16 cellular contexts compared by ENCODE assay signal in the genomic region with DNA sequence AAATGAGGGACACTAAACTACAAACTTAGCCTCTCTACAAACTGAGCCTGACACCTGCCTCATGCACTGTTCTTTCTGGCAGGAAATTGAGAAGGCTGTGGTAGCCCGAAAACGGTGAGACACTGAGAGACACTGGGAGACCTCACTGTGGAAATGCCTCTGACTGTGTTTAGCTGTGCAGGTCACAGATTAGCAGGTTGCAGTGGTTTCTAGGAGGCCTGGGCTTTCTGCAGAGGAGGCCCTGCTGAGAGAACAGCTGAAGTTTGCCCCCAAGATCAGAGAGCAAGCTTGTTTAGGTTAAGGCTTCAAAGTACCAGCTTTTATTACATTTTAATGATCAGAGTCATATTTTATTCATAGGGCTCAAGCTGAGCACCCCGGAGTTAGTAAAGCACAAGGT.
A peak's percentile ranks its signal among the peaks of the same experiment; 100 is the strongest.
DNase-seq lines count a peak whose midpoint lies in the region; ATAC-seq, FAIRE-seq and TF ChIP-seq lines count a peak whose summit lies in the region.
"Had no signal": no experiment of that assay in that cellular context is flagged by ENCODE, and none has a peak within 500 bp of the region (broad histone marks: within the 10 kb centered on the region; RNA-seq: fewer than 3 reads in every experiment).

No MANE protein-coding gene starts in this region.

- H4K8ac ChIP-seq in H1 (ENCODE audit: extremely low read depth, insufficient read depth, low read length), result no peak overlapping the region

- H2BK20ac ChIP-seq in H1 (ENCODE audit: low read length), result no peak overlapping the region

- H3K9ac ChIP-seq in H1 (replicated peaks in 1 of 4; ENCODE audit: extremely low read depth in 1 of 4, low read depth in 3 of 4, low read length in 3 of 4), result no peak overlapping the region

- peak; percentile 11 for DNase-seq in Jurkat, Clone E6-1 (ENCODE audit: low read depth, low spot score)
- DNase-seq in H1 (ENCODE audit: low read depth in 1 of 2, low spot score in 2 of 2) (no peak), small intestine (peak; percentile 83), GF-D8 (lab: John Stamatoyannopoulos, UW) (no peak), left colon (no peak), NCI-H2081 (lab: John Stamatoyannopoulos, UW) (no peak)
- DNase-seq: ACHN; CD4-positive, alpha-beta memory T cell; HCEC 1CT; NCI-H1105 treated with DMSO at 0.1 percent for 48 hours; NCI-H187 treated with DMSO at 0.1 percent for 48 hours; NCI-H524 treated with DMSO at 0.1 percent for 48 hours; NK-92 treated with Interleukin-12 subunit alpha and Interleukin-12 subunit beta, amount 100 ng/mL, for 24 hours had no signal

- no peaks in the 10 kb centered on the region for H4K20me1 ChIP-seq in H1 (replicated peaks in 1 of 2; ENCODE audit: control insufficient read depth in 1 of 2, insufficient read depth in 2 of 2, low read length in 2 of 2)

- H2BK120ac ChIP-seq in H1 (replicated peaks; ENCODE audit: low read depth, low read length), result no peak overlapping the region

- H3K9me3 ChIP-seq in H1 (ENCODE audit: insufficient read depth in 2 of 2, low read depth in 1 of 2, low read length in 1 of 2) (no peaks in the 10 kb centered on the region), small intestine (ENCODE audit: control insufficient read depth, low read depth) (no peaks in the 10 kb centered on the region)
- H3K9me3 ChIP-seq: SJSA1 had no signal

- H3K23ac ChIP-seq in H1 (ENCODE audit: insufficient read length), result no peak overlapping the region

- no peak for TF ChIP-seq RAD21 in H1 (IDR thresholded peaks at IDR 0.05 in 1 of 2, conservative IDR thresholded peaks at IDR 0.05 in 1 of 2; ENCODE audit: low read depth in 2 of 2, low read length in 2 of 2)

- no peak overlapping the region for H3K4me3 ChIP-seq in Jurkat, Clone E6-1 (ENCODE audit: low read length)
- H3K4me3 ChIP-seq in H1 (ENCODE audit: extremely low read depth in 1 of 4, insufficient read depth in 2 of 4, low read depth in 3 of 4, low read length in 4 of 4) (no peak overlapping the region), small intestine (ENCODE audit: low read depth in 1 of 2, low read length in 2 of 2) (no peak overlapping the region)
- H3K4me3 ChIP-seq: SJSA1 had no signal

- no peak overlapping the region for H2AK5ac ChIP-seq in H1 (ENCODE audit: low read depth, low read length)

- TF ChIP-seq CTCF in H1 (IDR thresholded peaks at IDR 0.05; ENCODE audit: control extremely low read depth in 1 of 3, insufficient read depth in 1 of 3, low read depth in 1 of 3, low read length in 3 of 3), result no peak

- no peak overlapping the region for H2BK12ac ChIP-seq in H1 (ENCODE audit: low read depth, low read length)

- H3K18ac ChIP-seq in H1 (ENCODE audit: extremely low read depth, low read length), result no peak overlapping the region

- TF ChIP-seq EP300 in H1 (IDR thresholded peaks at IDR 0.05; ENCODE audit: borderline replicate concordance in 1 of 2, low read depth in 2 of 2, low read length in 2 of 2), result no peak

- CTCF ChIA-PET in H1 (lab: Charles Lee; ENCODE audit: partially characterized antibody), result interaction anchor here (0.6 to 1.6 kb wide), 5 partner anchors 19 to 244 kb away, joined by 3 to 5 read pairs (median 4); no protein-coding TSS in a partner anchor

- POLR2A ChIA-PET in H1 (lab: Charles Lee; ENCODE audit: partially characterized antibody), result no interaction called here

- no peak overlapping the region for H3K56ac ChIP-seq in H1 (replicated peaks; ENCODE audit: insufficient read length, low read depth, low read length)

- TF ChIP-seq POLR2A in H1 (IDR thresholded peaks at IDR 0.05; ENCODE audit: control extremely low read depth in 1 of 2, low read depth in 2 of 2, low read length in 2 of 2), result no peak

- H3K4me2 ChIP-seq in H1 (ENCODE audit: insufficient read depth in 1 of 2, low read depth in 2 of 2, low read length in 2 of 2), result no peak overlapping the region

- H3K27me3 ChIP-seq in H1 (replicated peaks in 1 of 4; ENCODE audit: control insufficient read depth in 3 of 4, extremely low read depth in 1 of 4, insufficient read depth in 3 of 4, low read length in 3 of 4), result no peaks in the 10 kb centered on the region
- H3K27me3 ChIP-seq in small intestine (ENCODE audit: control insufficient read depth in 2 of 2, insufficient read depth in 2 of 2, low read length in 2 of 2), result no peaks in the 10 kb centered on the region

- 0 out of 2 replicates have a peak overlapping the region, but pooled peaks have one; percentile 66 for H2AFZ ChIP-seq in H1 (ENCODE audit: low read length)

- intact Hi-C loops in left colon (cut with DNase I, micrococcal nuclease), result no loop called here

- H2BK5ac ChIP-seq in H1 (ENCODE audit: low read depth, low read length), result no peak overlapping the region

- no peak overlapping the region for H3K14ac ChIP-seq in H1 (ENCODE audit: insufficient read length)

- H3K79me1 ChIP-seq in H1 (ENCODE audit: low read depth, low read length), result no peaks in the 10 kb centered on the region

- no peak overlapping the region for H4K91ac ChIP-seq in H1 (replicated peaks; ENCODE audit: insufficient read length, low read length)

- WGBS in H1 (ENCODE audit: extremely low coverage in 1 of 2, insufficient coverage in 1 of 2, insufficient read length in 1 of 2, insufficient replicate concordance in 2 of 2, low coverage in 1 of 2, low lambda C conversion rate in 2 of 2, missing lambda C conversion rate in 1 of 2), 2 experiments, result 78% methylated on average over 3 of the region's 3 CpGs; no CpG with 5 or more reads in 1 of the 2 experiments
- 24 to 43% (median 32%) methylated on average over 3 of the region's 3 CpGs for WGBS in small intestine, 3 donors

- ATAC-seq in GM19023 (IDR thresholded peaks at IDR 0.05; ENCODE audit: unreplicated experiment) (peak; percentile 55), left colon (no peak)

- H3K79me2 ChIP-seq in H1 (ENCODE audit: control insufficient read depth in 1 of 2, insufficient read depth in 2 of 2, low read length in 2 of 2), result no peaks in the 10 kb centered on the region

- no peak overlapping the region for H3K27ac ChIP-seq in H1 (ENCODE audit: low read depth, low read length)
- peak overlapping the region in 1 of 2 donors; percentile 71 for H3K27ac ChIP-seq in small intestine (ENCODE audit: low read depth in 1 of 2, low read length in 1 of 2)
- H3K27ac ChIP-seq: RWPE1, SJSA1 had no signal

- H3K4ac ChIP-seq in H1 (replicated peaks; ENCODE audit: insufficient read length, low read depth, low read length), result no peak overlapping the region

- H4K5ac ChIP-seq in H1 (ENCODE audit: insufficient read length, low read depth, low read length), result no peak overlapping the region

- FAIRE-seq in H1 (lab: Jason Lieb, UNC) (no peak), small intestine (lab: Jason Lieb, UNC) (no peak)

- no peak overlapping the region for H2BK15ac ChIP-seq in H1 (ENCODE audit: low read length)

- H3K4me1 ChIP-seq in H1 (replicated peaks in 1 of 4; ENCODE audit: control insufficient read depth in 3 of 4, insufficient read depth in 4 of 4, low read length in 3 of 4) (peaks cover 0 to 4% (median 2%) of the 10 kb centered on the region in 4 experiments; a peak in 2 of 7 replicates), small intestine (ENCODE audit: control insufficient read depth in 2 of 2, insufficient read depth in 1 of 2, low read depth in 1 of 2, low read length in 1 of 2) (peaks cover 0 to 6% of the 10 kb centered on the region in 2 donors)
- H3K4me1 ChIP-seq: SJSA1 had no signal

- H3K36me3 ChIP-seq in H1 (ENCODE audit: control insufficient read depth in 2 of 4, insufficient read depth in 4 of 4, low read length in 3 of 4) (no peaks in the 10 kb centered on the region; a peak in 1 of 8 replicates), small intestine (ENCODE audit: control insufficient read depth in 2 of 2, insufficient read depth in 2 of 2, low read length in 2 of 2) (no peaks in the 10 kb centered on the region)
- H3K36me3 ChIP-seq: SJSA1 had no signal

- H3K23me2 ChIP-seq in H1 (ENCODE audit: low read depth, low read length), result no peaks in the 10 kb centered on the region; the same call in 1 of the 2 replicates

TF ChIP-seq in H1, 55 proteins besides CTCF, POLR2A, EP300 and RAD21:
- TF ChIP-seq SAP30 (IDR thresholded peaks at IDR 0.05; ENCODE audit: insufficient read depth, insufficient replicate concordance, low read length) (no peak), TAF1 (IDR thresholded peaks at IDR 0.05; ENCODE audit: low read depth, low read length) (no peak)

Comparison
In these comparisons a context has a peak if more than half of its experiments do, and no peak if none do; other contexts are left out.
1. DNase-seq: peak in Jurkat, Clone E6-1 (single experiment) and small intestine (single experiment); none in H1 (0 of 2), GF-D8 (single experiment), left colon (0 of 2) and NCI-H2081 (0 of 2).